Comparison of ENCODE assay signal across 1 cellular context in the genomic region with DNA sequence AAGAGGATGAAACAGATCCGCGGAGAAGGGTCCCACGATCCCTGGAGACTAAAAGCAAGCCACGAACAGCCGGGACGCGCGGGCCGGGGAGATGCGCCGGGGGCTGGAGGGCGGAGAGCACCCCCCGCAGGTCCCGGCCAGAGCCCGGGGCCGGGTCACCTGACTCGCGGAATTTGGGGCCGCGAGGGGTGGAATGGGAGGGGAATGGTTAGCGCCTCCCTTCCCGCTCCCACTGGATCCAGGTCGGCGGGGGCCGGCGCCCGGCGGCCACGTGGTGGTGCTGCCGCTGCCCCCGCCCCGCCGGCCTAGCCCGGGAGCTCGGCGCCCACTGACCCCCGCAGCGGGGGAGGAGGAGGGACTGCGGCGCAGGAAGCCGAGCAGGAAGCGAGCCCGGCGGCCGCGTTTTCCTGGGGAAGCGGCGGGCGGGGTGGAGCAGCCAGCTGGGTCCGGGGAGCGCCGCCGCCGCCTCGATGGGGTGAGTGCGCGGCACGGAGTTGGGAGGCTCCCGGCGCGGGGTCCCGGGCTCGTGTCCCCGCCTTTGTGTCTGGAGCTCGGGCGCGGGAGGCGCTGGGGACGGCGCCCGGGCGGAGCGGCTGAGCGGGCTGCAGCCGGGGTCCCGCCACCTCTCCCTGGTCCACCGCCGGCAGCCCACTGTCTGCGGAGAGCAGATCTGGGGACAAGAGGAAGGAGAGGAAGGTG.
TF ChIP-seq lines count a peak whose summit lies in the region.

Gene RAI14, plus strand, starts transcription at position 328 of the 699 bp plus-strand sequence. CDS start 30,592 bp downstream, outside the sequence.

TF ChIP-seq in HepG2, 621 proteins besides CTCF, POLR2A, EP300 and RAD21 (continued from another document and continues in another):
- TF ChIP-seq THAP9 (CRISPR knock-in tag; IDR thresholded peaks at IDR 0.05; ENCODE audit: borderline replicate concordance) = no peak
- TF ChIP-seq ZNF687 (CRISPR knock-in tag; IDR thresholded peaks at IDR 0.05) = peak; percentile 80
- TF ChIP-seq ZNF790 (CRISPR knock-in tag; IDR thresholded peaks at IDR 0.05; ENCODE audit: borderline replicate concordance) = peak; percentile 77; the same call in 1 of the 2 replicates
- peak; percentile 47; the same call in 1 of the 2 replicates for TF ChIP-seq SALL2 (CRISPR knock-in tag; IDR thresholded peaks at IDR 0.05)
- TF ChIP-seq ZNF263 (CRISPR knock-in tag; IDR thresholded peaks at IDR 0.05) = peak; percentile 75
- no peak for TF ChIP-seq ZNF510 (CRISPR knock-in tag; IDR thresholded peaks at IDR 0.05; ENCODE audit: low read depth)
- TF ChIP-seq ZNF451 (CRISPR knock-in tag; IDR thresholded peaks at IDR 0.05) = peak; percentile 8; the same call in 1 of the 2 replicates
- TF ChIP-seq ZEB1 (IDR thresholded peaks at IDR 0.05; ENCODE audit: insufficient replicate concordance, low read depth) = no peak
- TF ChIP-seq, protein P1, sequence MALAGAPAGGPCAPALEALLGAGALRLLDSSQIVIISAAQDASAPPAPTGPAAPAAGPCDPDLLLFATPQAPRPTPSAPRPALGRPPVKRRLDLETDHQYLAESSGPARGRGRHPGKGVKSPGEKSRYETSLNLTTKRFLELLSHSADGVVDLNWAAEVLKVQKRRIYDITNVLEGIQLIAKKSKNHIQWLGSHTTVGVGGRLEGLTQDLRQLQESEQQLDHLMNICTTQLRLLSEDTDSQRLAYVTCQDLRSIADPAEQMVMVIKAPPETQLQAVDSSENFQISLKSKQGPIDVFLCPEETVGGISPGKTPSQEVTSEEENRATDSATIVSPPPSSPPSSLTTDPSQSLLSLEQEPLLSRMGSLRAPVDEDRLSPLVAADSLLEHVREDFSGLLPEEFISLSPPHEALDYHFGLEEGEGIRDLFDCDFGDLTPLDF (CRISPR knock-in tag; IDR thresholded peaks at IDR 0.05) = peak; percentile 22; the same call in 1 of the 2 replicates
- no peak for TF ChIP-seq POLR2AphosphoS5 (IDR thresholded peaks at IDR 0.05; ENCODE audit: low read depth, low read length)
- TF ChIP-seq ZBTB38 (CRISPR knock-in tag; IDR thresholded peaks at IDR 0.05) = peak; percentile 42; the same call in 1 of the 2 replicates
- TF ChIP-seq ZFP82 (CRISPR knock-in tag; IDR thresholded peaks at IDR 0.05; ENCODE audit: borderline replicate concordance) = peak; percentile 82; the same call in 1 of the 2 replicates
- TF ChIP-seq ZNF737 (CRISPR knock-in tag; IDR thresholded peaks at IDR 0.05; ENCODE audit: borderline replicate concordance) = no peak
- TF ChIP-seq, protein P2, sequence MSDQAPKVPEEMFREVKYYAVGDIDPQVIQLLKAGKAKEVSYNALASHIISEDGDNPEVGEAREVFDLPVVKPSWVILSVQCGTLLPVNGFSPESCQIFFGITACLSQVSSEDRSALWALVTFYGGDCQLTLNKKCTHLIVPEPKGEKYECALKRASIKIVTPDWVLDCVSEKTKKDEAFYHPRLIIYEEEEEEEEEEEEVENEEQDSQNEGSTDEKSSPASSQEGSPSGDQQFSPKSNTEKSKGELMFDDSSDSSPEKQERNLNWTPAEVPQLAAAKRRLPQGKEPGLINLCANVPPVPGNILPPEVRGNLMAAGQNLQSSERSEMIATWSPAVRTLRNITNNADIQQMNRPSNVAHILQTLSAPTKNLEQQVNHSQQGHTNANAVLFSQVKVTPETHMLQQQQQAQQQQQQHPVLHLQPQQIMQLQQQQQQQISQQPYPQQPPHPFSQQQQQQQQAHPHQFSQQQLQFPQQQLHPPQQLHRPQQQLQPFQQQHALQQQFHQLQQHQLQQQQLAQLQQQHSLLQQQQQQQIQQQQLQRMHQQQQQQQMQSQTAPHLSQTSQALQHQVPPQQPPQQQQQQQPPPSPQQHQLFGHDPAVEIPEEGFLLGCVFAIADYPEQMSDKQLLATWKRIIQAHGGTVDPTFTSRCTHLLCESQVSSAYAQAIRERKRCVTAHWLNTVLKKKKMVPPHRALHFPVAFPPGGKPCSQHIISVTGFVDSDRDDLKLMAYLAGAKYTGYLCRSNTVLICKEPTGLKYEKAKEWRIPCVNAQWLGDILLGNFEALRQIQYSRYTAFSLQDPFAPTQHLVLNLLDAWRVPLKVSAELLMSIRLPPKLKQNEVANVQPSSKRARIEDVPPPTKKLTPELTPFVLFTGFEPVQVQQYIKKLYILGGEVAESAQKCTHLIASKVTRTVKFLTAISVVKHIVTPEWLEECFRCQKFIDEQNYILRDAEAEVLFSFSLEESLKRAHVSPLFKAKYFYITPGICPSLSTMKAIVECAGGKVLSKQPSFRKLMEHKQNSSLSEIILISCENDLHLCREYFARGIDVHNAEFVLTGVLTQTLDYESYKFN (CRISPR knock-in tag; conservative IDR thresholded peaks at IDR 0.05) = peak; percentile 35
- no peak for TF ChIP-seq NBN (conservative IDR thresholded peaks at IDR 0.05)
- peak; percentile 65; the same call in 1 of the 2 replicates for TF ChIP-seq KMT2A (CRISPR knock-in tag; IDR thresholded peaks at IDR 0.05)
- TF ChIP-seq RARA (CRISPR knock-in tag; IDR thresholded peaks at IDR 0.05) = 0 out of 2 replicates have a peak, but pooled peaks have one; percentile 4
- peak; percentile 58; the same call in 1 of the 2 replicates for TF ChIP-seq PRDM15 (CRISPR knock-in tag; IDR thresholded peaks at IDR 0.05)
- peak; percentile 92; the same call in 1 of the 2 replicates for TF ChIP-seq UBTF (CRISPR knock-in tag; IDR thresholded peaks at IDR 0.05)
- 0 out of 2 replicates have a peak, but pooled peaks have one; percentile 43 for TF ChIP-seq ZNF446 (CRISPR knock-in tag; IDR thresholded peaks at IDR 0.05)
- TF ChIP-seq POLR2G (IDR thresholded peaks at IDR 0.05; ENCODE audit: low read depth, low read length) = peak; percentile 56; the same call in 1 of the 2 replicates
- TF ChIP-seq REPIN1 (CRISPR knock-in tag; IDR thresholded peaks at IDR 0.05; ENCODE audit: borderline replicate concordance, low read depth) = 0 out of 2 replicates have a peak, but pooled peaks have one; percentile 24
- TF ChIP-seq ZNF547 (CRISPR knock-in tag; IDR thresholded peaks at IDR 0.05) = peak; percentile 43; the same call in 1 of the 2 replicates
- no peak for TF ChIP-seq NFE2 (CRISPR knock-in tag; IDR thresholded peaks at IDR 0.05)
- no peak for TF ChIP-seq REST (IDR thresholded peaks at IDR 0.05; ENCODE audit: borderline replicate concordance in 1 of 2, low read depth in 1 of 2, low read length in 2 of 2)
- TF ChIP-seq ZNF460 (CRISPR knock-in tag; IDR thresholded peaks at IDR 0.05; ENCODE audit: borderline replicate concordance) = no peak
